Comparison of ENCODE assay signal across 9 cellular contexts in the genomic region with DNA sequence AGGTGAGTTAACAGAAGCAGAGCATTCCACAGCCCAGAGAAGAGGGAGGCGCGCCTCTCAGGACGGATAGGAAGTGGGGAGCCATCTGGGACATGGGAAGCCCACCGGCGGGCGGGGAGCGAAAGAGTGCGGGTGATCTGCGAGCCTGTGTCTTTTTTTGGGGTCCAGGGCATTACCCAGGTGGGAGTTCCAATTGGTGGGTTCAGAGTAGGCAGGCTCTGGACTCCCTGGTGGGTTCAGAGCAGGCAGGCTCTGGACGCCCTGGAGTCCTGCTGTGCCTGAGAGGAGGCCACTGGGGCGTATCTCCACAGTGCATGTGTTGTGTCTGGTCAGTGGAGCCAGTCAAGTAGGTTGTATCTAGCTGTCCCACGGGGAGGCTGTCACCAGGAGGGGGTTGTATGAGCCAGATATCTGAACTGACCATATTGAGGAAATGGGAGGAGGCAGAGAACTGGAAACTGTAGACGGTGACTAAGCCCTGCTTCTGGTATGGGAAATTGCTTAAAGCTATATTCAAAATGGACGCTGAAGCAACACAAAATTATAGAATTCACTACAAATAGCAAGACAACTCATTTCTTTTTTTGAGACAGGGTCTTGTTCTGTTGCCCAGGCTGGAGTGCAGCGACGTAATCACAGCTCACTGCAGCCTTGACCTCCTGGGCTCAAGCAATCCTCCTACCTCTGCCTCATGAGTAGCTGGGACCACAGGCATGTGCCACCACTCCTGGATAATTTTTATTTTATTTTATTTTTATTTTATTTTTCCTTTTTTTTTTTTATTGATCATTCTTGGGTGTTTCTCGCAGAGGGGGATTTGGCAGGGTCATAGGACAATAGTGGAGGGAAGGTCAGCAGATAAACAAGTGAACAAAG. TPM values are rescaled to one million over a fixed set of nuclear protein-coding genes. Genes with fewer than 3 reads are reported as not detected.
DNase-seq lines count a peak whose midpoint lies in the region; ATAC-seq and TF ChIP-seq lines count a peak whose summit lies in the region.
"Had no signal": no experiment of that assay in that cellular context is flagged by ENCODE, and none has a peak within 500 bp of the region (broad histone marks: within the 10 kb centered on the region; RNA-seq: fewer than 3 reads in every experiment).

No MANE protein-coding gene starts in this region.

- no peak overlapping the region for H3K9ac ChIP-seq in neuronal stem cell (ENCODE audit: low read depth, low read length, poor library complexity)

- peaks cover 4 to 8% of the 10 kb centered on the region in 2 donors for H3K9me3 ChIP-seq in neuronal stem cell (replicated peaks in 1 of 2; ENCODE audit: control insufficient read depth in 2 of 2, insufficient read depth in 1 of 2, low read depth in 1 of 2, low read length in 2 of 2)
- H3K9me3 ChIP-seq: SJSA1 had no signal

- peaks cover 2 to 9% of the 10 kb centered on the region in 2 donors for H3K4me1 ChIP-seq in neuronal stem cell (ENCODE audit: control insufficient read depth in 2 of 2, insufficient read depth in 1 of 2, low read depth in 1 of 2, low read length in 2 of 2)
- H3K4me1 ChIP-seq: SJSA1 had no signal

- CTCF ChIA-PET in HEK293T (lab: Yijun Ruan, JAX): no interaction called here

- H2BK5ac ChIP-seq in neuronal stem cell (ENCODE audit: low read length): no peak overlapping the region

- no peak overlapping the region for H3K4me2 ChIP-seq in neuronal stem cell (ENCODE audit: insufficient read depth, low read length, poor library complexity, severe bottlenecking)

- H2AK5ac ChIP-seq in neuronal stem cell (ENCODE audit: low read depth, low read length): no peak overlapping the region

- H2AFZ ChIP-seq in neuronal stem cell (ENCODE audit: low read length): no peak overlapping the region

- POLR2A ChIA-PET in HEK293T (lab: Yijun Ruan, JAX): no interaction called here

- H3K4ac ChIP-seq in neuronal stem cell (ENCODE audit: low read length): no peak overlapping the region

- H3K27me3 ChIP-seq in neuronal stem cell (ENCODE audit: control insufficient read depth in 3 of 3, insufficient read depth in 3 of 3, low read depth in 1 of 3, low read length in 3 of 3): no peaks in the 10 kb centered on the region
- H3K27me3 ChIP-seq: SJSA1 had no signal

- H3K23ac ChIP-seq in neuronal stem cell (ENCODE audit: low read depth, low read length, poor library complexity): no peak overlapping the region

- H3K36me3 ChIP-seq in neuronal stem cell (replicated peaks in 1 of 2; ENCODE audit: control insufficient read depth in 2 of 2, insufficient read depth in 2 of 2, low read length in 2 of 2): no peaks in the 10 kb centered on the region
- H3K36me3 ChIP-seq: SJSA1 had no signal

- no peak overlapping the region for H3K27ac ChIP-seq in neuronal stem cell (replicated peaks; ENCODE audit: low read length)
- H3K27ac ChIP-seq: SJSA1 had no signal

- no peak overlapping the region for H2BK120ac ChIP-seq in neuronal stem cell (ENCODE audit: low read depth, low read length)

- H4K8ac ChIP-seq in neuronal stem cell (ENCODE audit: low read depth, low read length): no peak overlapping the region

- no peak overlapping the region for H4K91ac ChIP-seq in neuronal stem cell (ENCODE audit: low read depth, low read length, poor library complexity)

- no peaks in the 10 kb centered on the region for H3K79me1 ChIP-seq in neuronal stem cell (ENCODE audit: low read depth, low read length)

- ATAC-seq in GM18858 (IDR thresholded peaks at IDR 0.05; ENCODE audit: unreplicated experiment): peak; percentile 50
- peak; percentile 40 for ATAC-seq in HG02763 (IDR thresholded peaks at IDR 0.05; ENCODE audit: unreplicated experiment)

- no peak overlapping the region for H3K18ac ChIP-seq in neuronal stem cell (ENCODE audit: low read length)

- peak overlapping the region in 1 of 2 donors; percentile 4 for H3K4me3 ChIP-seq in neuronal stem cell (ENCODE audit: low read length in 2 of 2)
- H3K4me3 ChIP-seq: SJSA1 had no signal

- H2BK15ac ChIP-seq in neuronal stem cell (ENCODE audit: low read length): no peak overlapping the region

- no peak overlapping the region for H3K14ac ChIP-seq in neuronal stem cell (ENCODE audit: low read length)

- H2BK12ac ChIP-seq in neuronal stem cell (ENCODE audit: low read length): no peak overlapping the region

- no CpG with 5 or more reads among the region's 17 CpGs for WGBS in neuronal stem cell (ENCODE audit: extremely low coverage in 2 of 2, insufficient read length in 2 of 2, insufficient replicate concordance in 1 of 2), 2 donors

- DNase-seq in OCI-M1 (lab: John Stamatoyannopoulos, UW) (peak; percentile 98), hepatic stellate cell (ENCODE audit: low spot score) (peak; percentile 68), middle frontal gyrus (ENCODE audit: extremely low spot score, low spot score) (no peak), HEK293T (ENCODE audit: extremely low spot score) (no peak), neuronal stem cell (ENCODE audit: low spot score) (no peak)
- no peak for DNase-seq in activated CD4-positive, alpha-beta T cell treated with anti-CD3 and anti-CD28 coated beads for 4 hours

TF ChIP-seq in HEK293T, 16 proteins besides CTCF, POLR2A, EP300 and RAD21:
- no peak for TF ChIP-seq L3MBTL2 (conservative IDR thresholded peaks at IDR 0.05)
- no peak for TF ChIP-seq CTBP1 (IDR thresholded peaks at IDR 0.05; ENCODE audit: borderline replicate concordance)
- no peak for TF ChIP-seq FOXK2 (IDR thresholded peaks at IDR 0.05)
- TF ChIP-seq TARDBP (IDR thresholded peaks at IDR 0.05): no peak
- TF ChIP-seq FOXA1 (IDR thresholded peaks at IDR 0.05): no peak
- no peak for TF ChIP-seq FOXM1 (IDR thresholded peaks at IDR 0.05; ENCODE audit: borderline replicate concordance)
- no peak for TF ChIP-seq ARNT (IDR thresholded peaks at IDR 0.05)
- TF ChIP-seq, protein P1, sequence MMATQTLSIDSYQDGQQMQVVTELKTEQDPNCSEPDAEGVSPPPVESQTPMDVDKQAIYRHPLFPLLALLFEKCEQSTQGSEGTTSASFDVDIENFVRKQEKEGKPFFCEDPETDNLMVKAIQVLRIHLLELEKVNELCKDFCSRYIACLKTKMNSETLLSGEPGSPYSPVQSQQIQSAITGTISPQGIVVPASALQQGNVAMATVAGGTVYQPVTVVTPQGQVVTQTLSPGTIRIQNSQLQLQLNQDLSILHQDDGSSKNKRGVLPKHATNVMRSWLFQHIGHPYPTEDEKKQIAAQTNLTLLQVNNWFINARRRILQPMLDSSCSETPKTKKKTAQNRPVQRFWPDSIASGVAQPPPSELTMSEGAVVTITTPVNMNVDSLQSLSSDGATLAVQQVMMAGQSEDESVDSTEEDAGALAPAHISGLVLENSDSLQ (IDR thresholded peaks at IDR 0.05): no peak
- no peak for TF ChIP-seq NFRKB (IDR thresholded peaks at IDR 0.05)
- TF ChIP-seq HDGF (IDR thresholded peaks at IDR 0.05; ENCODE audit: borderline replicate concordance): no peak
- TF ChIP-seq SP1 (IDR thresholded peaks at IDR 0.05): no peak
- TF ChIP-seq ELF4 (IDR thresholded peaks at IDR 0.05): no peak
- TF ChIP-seq BHLHE40 (IDR thresholded peaks at IDR 0.05; ENCODE audit: borderline replicate concordance): no peak
- no peak for TF ChIP-seq LEF1 (IDR thresholded peaks at IDR 0.05; ENCODE audit: borderline replicate concordance)
- no peak for TF ChIP-seq ZNF384 (IDR thresholded peaks at IDR 0.05)
- no peak for TF ChIP-seq SUZ12 (IDR thresholded peaks at IDR 0.05)

RNA-seq across cellular contexts. Expression of a gene that starts 34.5 kb away (rescaled TPM):
- polyA plus RNA-seq in neuronal stem cell (2013, experiment 1 of 2): 3.6 TPM
- polyA plus RNA-seq in neuronal stem cell (2013, experiment 2 of 2): 3.5 TPM

Comparison
In these comparisons a context has a peak if more than half of its experiments do, and no peak if none do; other contexts are left out.
1. DNase-seq: peak in OCI-M1 (single experiment) and hepatic stellate cell (single experiment); none in middle frontal gyrus (single experiment), HEK293T (single experiment), neuronal stem cell (single experiment) and activated CD4-positive, alpha-beta T cell treated with anti-CD3 and anti-CD28 coated beads for 4 hours (0 of 2).